15 cellular contexts compared by ENCODE assay signal in the genomic region with DNA sequence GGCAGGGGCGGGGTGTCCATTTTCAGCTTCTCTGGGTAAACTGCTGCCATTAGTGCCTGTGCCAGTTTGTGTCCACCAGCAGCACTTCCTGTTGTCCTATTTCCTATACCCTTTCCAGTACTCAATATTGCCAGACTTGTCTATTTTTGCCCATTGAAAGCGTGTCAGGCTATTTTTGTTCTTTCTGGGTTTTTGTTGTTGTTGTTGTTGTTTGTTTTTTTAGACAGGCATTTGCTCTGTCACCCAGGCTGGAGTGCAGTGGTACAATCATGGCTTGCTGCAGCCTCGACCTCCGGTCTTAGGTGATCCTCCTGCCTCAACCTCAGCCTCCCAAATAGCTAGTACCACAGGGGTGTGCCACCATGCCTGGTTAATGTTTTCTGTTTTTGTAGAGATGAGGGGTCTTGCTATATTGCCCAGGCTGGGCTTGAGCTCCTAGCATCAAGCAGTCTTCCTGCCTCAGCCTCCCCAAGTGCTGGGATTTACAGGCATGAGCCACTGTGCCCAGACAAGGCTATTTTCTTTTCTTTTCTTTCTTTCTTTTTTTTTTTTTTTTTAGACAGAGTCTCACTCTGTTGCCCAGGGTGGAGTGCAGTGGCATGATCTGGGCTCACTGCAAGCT. TPM values are rescaled to one million over a fixed set of nuclear protein-coding genes. Genes with fewer than 3 reads are reported as not detected.
DNase-seq lines count a peak whose midpoint lies in the region; ATAC-seq and TF ChIP-seq lines count a peak whose summit lies in the region.
"Had no signal": no experiment of that assay in that cellular context is flagged by ENCODE, and none has a peak within 500 bp of the region (broad histone marks: within the 10 kb centered on the region; RNA-seq: fewer than 3 reads in every experiment).

No MANE protein-coding gene starts in this region.

- H3K9me2 ChIP-seq in OCI-LY1 (ENCODE audit: low read depth, low read length): no peaks in the 10 kb centered on the region

- H3K9me3 ChIP-seq in OCI-LY1 (ENCODE audit: low read length) (no peaks in the 10 kb centered on the region), upper lobe of right lung (no peaks in the 10 kb centered on the region)
- H3K9me3 ChIP-seq: MG63 had no signal

- peak overlapping the region; percentile 95 for H3K27ac Mint-ChIP-seq in osteocyte (ENCODE audit: unreplicated experiment)
- H3K27ac Mint-ChIP-seq: stimulated activated naive B cell treated with anti-CD40 and anti-IgM and Interleukin-4, amounts not matched to agents 10 μg/mL and 1 μg/mL and 100 μg/mL, for 72 hours had no signal

- H3K4me2 ChIP-seq in OCI-LY1 (ENCODE audit: low read length): no peak overlapping the region

- DNase-seq in dorsolateral prefrontal cortex (no peak), osteocyte (ENCODE audit: extremely low spot score, unreplicated experiment) (no peak), upper lobe of right lung (no peak), cerebellum (ENCODE audit: low spot score) (no peak)
- no peak for DNase-seq in activated CD4-positive, alpha-beta T cell treated with anti-CD3 and anti-CD28 coated beads, Interleukin-2, amount 50 U/mL, for 1 hour
- DNase-seq in activated CD4-positive, alpha-beta T cell treated with anti-CD3 and anti-CD28 coated beads for 4 hours: no peak
- DNase-seq: activated CD8-positive, alpha-beta memory T cell treated with anti-CD3 and anti-CD28 coated beads for 24 hours; DMS153; MG63; midbrain; NCI-H187 treated with DMSO at 0.1 percent for 48 hours; NCI-H524; small intestine; stimulated activated naive B cell treated with anti-CD40 and anti-IgM and Interleukin-4, amounts not matched to agents 10 μg/mL and 1 μg/mL and 100 μg/mL, for 72 hours had no signal

- H3K4me1 ChIP-seq in OCI-LY1 (ENCODE audit: insufficient read depth, low read length, severe bottlenecking) (peaks cover 42% of the 10 kb centered on the region), upper lobe of right lung (no peaks in the 10 kb centered on the region)

- H3F3A ChIP-seq in OCI-LY1 (ENCODE audit: insufficient read depth, low read length): peaks cover 11% of the 10 kb centered on the region; the same call in 1 of the 2 replicates

- H3K27ac ChIP-seq in OCI-LY1 (ENCODE audit: low read depth, low read length, poor library complexity, severe bottlenecking) (peak overlapping the region; percentile 61), dorsolateral prefrontal cortex (peak overlapping the region in 57 of 59 donors; percentile 13 to 93 (median 78)), upper lobe of right lung (peak overlapping the region; percentile 42)

- H3K36me3 ChIP-seq in OCI-LY1 (ENCODE audit: insufficient read depth, low read length): peaks cover 8% of the 10 kb centered on the region
- no peaks in the 10 kb centered on the region for H3K36me3 ChIP-seq in upper lobe of right lung

- no peak overlapping the region for H3K9ac ChIP-seq in OCI-LY1 (ENCODE audit: low read length)

- intact Hi-C loops in dorsolateral prefrontal cortex (cut with DNase I): no loop called here
- intact Hi-C loops in upper lobe of right lung (cut with DNase I): no loop called here

- TF ChIP-seq CTCF in OCI-LY1 (IDR thresholded peaks at IDR 0.05; ENCODE audit: low read length): no peak
- no peak for TF ChIP-seq CTCF in dorsolateral prefrontal cortex (IDR thresholded peaks at IDR 0.05 in 54 of 56, conservative IDR thresholded peaks at IDR 0.05 in 2 of 56; ENCODE audit: low read depth in 1 of 56, partially characterized antibody in 56 of 56)
- TF ChIP-seq CTCF in osteocyte (IDR thresholded peaks at IDR 0.05): no peak
- no peak for TF ChIP-seq CTCF in upper lobe of right lung (IDR thresholded peaks at IDR 0.05)

- peaks cover 24% of the 10 kb centered on the region for H3K4me1 Mint-ChIP-seq in osteocyte (ENCODE audit: unreplicated experiment)

- H3K27me3 ChIP-seq in OCI-LY1 (ENCODE audit: insufficient read depth, low read length) (no peaks in the 10 kb centered on the region), dorsolateral prefrontal cortex (no peaks in the 10 kb centered on the region), upper lobe of right lung (no peaks in the 10 kb centered on the region)
- H3K27me3 ChIP-seq: MG63 had no signal

- H2AFZ ChIP-seq in OCI-LY1 (ENCODE audit: low read length): no peak overlapping the region

- ATAC-seq in upper lobe of right lung: no peak
- ATAC-seq: stimulated activated naive B cell treated with anti-CD40 and anti-IgM and Interleukin-4, amounts not matched to agents 10 μg/mL and 1 μg/mL and 100 μg/mL, for 72 hours had no signal

- H3K4me3 Mint-ChIP-seq in osteocyte (ENCODE audit: unreplicated experiment): peak overlapping the region; percentile 67
- H3K4me3 Mint-ChIP-seq: stimulated activated naive B cell treated with anti-CD40 and anti-IgM and Interleukin-4, amounts not matched to agents 10 μg/mL and 1 μg/mL and 100 μg/mL, for 72 hours had no signal

- no peaks in the 10 kb centered on the region for H3K27me3 Mint-ChIP-seq in osteocyte (ENCODE audit: unreplicated experiment)

- no peaks in the 10 kb centered on the region for H4K20me1 ChIP-seq in OCI-LY1 (ENCODE audit: insufficient read depth, low read length)

- H3K36me3 Mint-ChIP-seq in osteocyte (ENCODE audit: unreplicated experiment): peaks cover 1% of the 10 kb centered on the region

- no peaks in the 10 kb centered on the region for H3K9me3 Mint-ChIP-seq in osteocyte (ENCODE audit: unreplicated experiment)
- H3K9me3 Mint-ChIP-seq: stimulated activated naive B cell treated with anti-CD40 and anti-IgM and Interleukin-4, amounts not matched to agents 10 μg/mL and 1 μg/mL and 100 μg/mL, for 72 hours had no signal

- H3K4me3 ChIP-seq in OCI-LY1 (ENCODE audit: low read depth, low read length, poor library complexity, severe bottlenecking) (no peak overlapping the region), dorsolateral prefrontal cortex (peak overlapping the region in 6 of 59 donors; percentile 0 to 30 (median 22)), upper lobe of right lung (no peak overlapping the region)
- H3K4me3 ChIP-seq: MG63 had no signal

- no peaks in the 10 kb centered on the region for H3K79me2 ChIP-seq in OCI-LY1 (ENCODE audit: insufficient read depth, low read length)

RNA-seq across cellular contexts. Expression of gene PRELID3A, which starts 8.5 kb away (rescaled TPM):
- total RNA-seq in dorsolateral prefrontal cortex (10 to 100 TPM in 118 of 120 experiments, 1 to 10 TPM in 2; 9.9 to 30.2 (median 17.2) TPM), osteocyte (4.2 and 4.7 TPM in 2 replicates), upper lobe of right lung (4.1 TPM), cerebellum (5.1 TPM)

RNA-seq across cellular contexts. Expression of gene AFG3L2, which starts 39.2 kb away (rescaled TPM):
- total RNA-seq in dorsolateral prefrontal cortex: 10 to 100 TPM; 31.6 to 64.9 (median 50.8) TPM
- 44.4 TPM in 2 replicates for total RNA-seq in osteocyte
- 35.4 TPM for total RNA-seq in upper lobe of right lung
- 36.7 TPM for total RNA-seq in cerebellum
